ENCODE assay signal across 20 cellular contexts in genomic region chr1:242391896-242392295, GRCh38.
DNase-seq lines count a peak whose midpoint lies in the region; FAIRE-seq and TF ChIP-seq lines count a peak whose summit lies in the region.
"Had no signal": no experiment of that assay in that cellular context is flagged by ENCODE, and none has a peak within 500 bp of the region (broad histone marks: within the 10 kb centered on the region; RNA-seq: fewer than 3 reads in every experiment).

No MANE protein-coding gene starts in this region.

- H3K79me2 ChIP-seq in H1 (ENCODE audit: control insufficient read depth in 1 of 2, insufficient read depth in 2 of 2, low read length in 2 of 2) = no peaks in the 10 kb centered on the region

- no peak overlapping the region for H3K23ac ChIP-seq in H1 (ENCODE audit: insufficient read length)

- POLR2A ChIA-PET in HEK293 (lab: Yijun Ruan, JAX) (no interaction called here), H1 (lab: Charles Lee; ENCODE audit: partially characterized antibody) (no interaction called here)

- H2BK12ac ChIP-seq in H1 (ENCODE audit: low read depth, low read length) = no peak overlapping the region

- H2BK5ac ChIP-seq in H1 (ENCODE audit: low read depth, low read length) = no peak overlapping the region

- H3K27ac ChIP-seq in HEK293 (ENCODE audit: extremely low read depth, low read depth, low read length) = no peak overlapping the region
- no peak overlapping the region for H3K27ac ChIP-seq in H1 (ENCODE audit: low read depth, low read length)
- H3K27ac ChIP-seq: BLaER1 treated with 17β-estradiol and CSF1 and Interleukin-3, amounts not matched to agents 10 nM and 100 nM; C4-2B had no signal

- no peak overlapping the region for H2BK15ac ChIP-seq in H1 (ENCODE audit: low read length)

- no peak overlapping the region for H2BK20ac ChIP-seq in H1 (ENCODE audit: low read length)

- H3K9me3 ChIP-seq in HEK293 (ENCODE audit: control insufficient read depth, insufficient read depth, low read depth, low read length) (no peaks in the 10 kb centered on the region), H1 (ENCODE audit: insufficient read depth in 2 of 2, low read depth in 1 of 2, low read length in 1 of 2) (0 out of 4 replicates have a peak, but pooled peaks cover 0 to 6% of the 10 kb centered on the region in 2 experiments)
- H3K9me3 ChIP-seq: Caco-2 had no signal

- H3K18ac ChIP-seq in H1 (ENCODE audit: extremely low read depth, low read length) = no peak overlapping the region

- no peak for TF ChIP-seq CTCF in HEK293 (tag by site-specific recombination; IDR thresholded peaks at IDR 0.05)
- no peak for TF ChIP-seq CTCF in H1 (IDR thresholded peaks at IDR 0.05; ENCODE audit: control extremely low read depth in 1 of 3, insufficient read depth in 1 of 3, low read depth in 1 of 3, low read length in 3 of 3)

- H3K4me3 ChIP-seq in HEK293 (ENCODE audit: low read depth, low read length) = no peak overlapping the region
- no peak overlapping the region for H3K4me3 ChIP-seq in H1 (ENCODE audit: extremely low read depth in 1 of 4, insufficient read depth in 2 of 4, low read depth in 3 of 4, low read length in 4 of 4)
- H3K4me3 ChIP-seq: BLaER1 treated with 17β-estradiol and CSF1 and Interleukin-3, amounts not matched to agents 10 nM and 100 nM had no signal

- FAIRE-seq in H1 (lab: Jason Lieb, UNC) = no peak
- FAIRE-seq: A204.1, D721Med, G401.6, GM12891, GM19239 had no signal

- H3K4me2 ChIP-seq in H1 (ENCODE audit: insufficient read depth in 1 of 2, low read depth in 2 of 2, low read length in 2 of 2) = no peak overlapping the region
- H3K4me2 ChIP-seq: BLaER1 treated with 17β-estradiol and CSF1 and Interleukin-3, amounts not matched to agents 10 nM and 100 nM had no signal

- no peak overlapping the region for H4K91ac ChIP-seq in H1 (replicated peaks; ENCODE audit: insufficient read length, low read length)

- H3K27me3 ChIP-seq in H1 (replicated peaks in 1 of 4; ENCODE audit: control insufficient read depth in 3 of 4, extremely low read depth in 1 of 4, insufficient read depth in 3 of 4, low read length in 3 of 4) = no peaks in the 10 kb centered on the region
- H3K27me3 ChIP-seq: BLaER1 treated with 17β-estradiol and CSF1 and Interleukin-3, amounts not matched to agents 10 nM and 100 nM had no signal

- no peak overlapping the region for H2AFZ ChIP-seq in H1 (ENCODE audit: low read length)

- H3K23me2 ChIP-seq in H1 (ENCODE audit: low read depth, low read length) = no peaks in the 10 kb centered on the region

- H2BK120ac ChIP-seq in H1 (replicated peaks; ENCODE audit: low read depth, low read length) = no peak overlapping the region

- no peak overlapping the region for H3K9ac ChIP-seq in H1 (replicated peaks in 1 of 4; ENCODE audit: extremely low read depth in 1 of 4, low read depth in 3 of 4, low read length in 3 of 4)
- H3K9ac ChIP-seq: BLaER1 treated with 17β-estradiol and CSF1 and Interleukin-3, amounts not matched to agents 10 nM and 100 nM had no signal

- no peak overlapping the region for H4K8ac ChIP-seq in H1 (ENCODE audit: extremely low read depth, insufficient read depth, low read length)

- no peaks in the 10 kb centered on the region for H3K36me3 ChIP-seq in HEK293 (ENCODE audit: control insufficient read depth in 2 of 2, insufficient read depth in 1 of 2, low read length in 2 of 2)
- H3K36me3 ChIP-seq in H1 (ENCODE audit: control insufficient read depth in 2 of 4, insufficient read depth in 4 of 4, low read length in 3 of 4) = no peaks in the 10 kb centered on the region
- H3K36me3 ChIP-seq: BLaER1 treated with 17β-estradiol and CSF1 and Interleukin-3, amounts not matched to agents 10 nM and 100 nM had no signal

- no peaks in the 10 kb centered on the region for H4K20me1 ChIP-seq in H1 (replicated peaks in 1 of 2; ENCODE audit: control insufficient read depth in 1 of 2, insufficient read depth in 2 of 2, low read length in 2 of 2)
- H4K20me1 ChIP-seq: BLaER1 treated with 17β-estradiol and CSF1 and Interleukin-3, amounts not matched to agents 10 nM and 100 nM had no signal

- TF ChIP-seq POLR2A in H1 (IDR thresholded peaks at IDR 0.05; ENCODE audit: control extremely low read depth in 1 of 2, low read depth in 2 of 2, low read length in 2 of 2) = no peak

- H3K4me1 ChIP-seq in HEK293 (ENCODE audit: control insufficient read depth, insufficient read depth, low read length) (no peaks in the 10 kb centered on the region), H1 (replicated peaks in 1 of 4; ENCODE audit: control insufficient read depth in 3 of 4, insufficient read depth in 4 of 4, low read length in 3 of 4) (no peaks in the 10 kb centered on the region)
- H3K4me1 ChIP-seq: BLaER1 treated with 17β-estradiol and CSF1 and Interleukin-3, amounts not matched to agents 10 nM and 100 nM; Caco-2 had no signal

- no peak overlapping the region for H2AK5ac ChIP-seq in H1 (ENCODE audit: low read depth, low read length)

- TF ChIP-seq EP300 in H1 (IDR thresholded peaks at IDR 0.05; ENCODE audit: borderline replicate concordance in 1 of 2, low read depth in 2 of 2, low read length in 2 of 2) = no peak

- H3K56ac ChIP-seq in H1 (replicated peaks; ENCODE audit: insufficient read length, low read depth, low read length) = no peak overlapping the region

- DNase-seq in H1 (ENCODE audit: low read depth in 1 of 2, low spot score in 2 of 2) (no peak), NCI-H1694 (lab: John Stamatoyannopoulos, UW) (no peak), NCI-H2227 (lab: John Stamatoyannopoulos, UW; ENCODE audit: unreplicated experiment) (no peak), NCI-H2107 treated with DMSO at 0.1 percent for 48 hours (lab: John Stamatoyannopoulos, UW; ENCODE audit: unreplicated experiment) (no peak)
- DNase-seq: 8988T; AML-193; Caco-2; Calu3; CD4-positive, alpha-beta T cell; CD8-positive, alpha-beta T cell; DMS79 treated with DMSO at 0.1 percent for 48 hours; GF-D8 had no signal

- no peaks in the 10 kb centered on the region for H3K79me1 ChIP-seq in H1 (ENCODE audit: low read depth, low read length)

- no peak overlapping the region for H3K14ac ChIP-seq in H1 (ENCODE audit: insufficient read length)

- CTCF ChIA-PET in HEK293 (lab: Yijun Ruan, JAX) (no interaction called here), H1 (lab: Charles Lee; ENCODE audit: partially characterized antibody) (no interaction called here)

- TF ChIP-seq RAD21 in H1 (IDR thresholded peaks at IDR 0.05 in 1 of 2, conservative IDR thresholded peaks at IDR 0.05 in 1 of 2; ENCODE audit: low read depth in 2 of 2, low read length in 2 of 2) = no peak

- no peak overlapping the region for H3K4ac ChIP-seq in H1 (replicated peaks; ENCODE audit: insufficient read length, low read depth, low read length)

- H4K5ac ChIP-seq in H1 (ENCODE audit: insufficient read length, low read depth, low read length) = no peak overlapping the region

TF ChIP-seq in HEK293, 187 proteins besides CTCF, POLR2A, EP300 and RAD21 (continues in another document):
- TF ChIP-seq ZNF146 (tag by site-specific recombination; IDR thresholded peaks at IDR 0.05) (peak; percentile 83), ZNF280D (tag by site-specific recombination; IDR thresholded peaks at IDR 0.05) (peak; percentile 75; the same call in 1 of the 2 replicates)

TF ChIP-seq in H1, 55 proteins besides CTCF, POLR2A, EP300 and RAD21:
- peak; percentile 79; the same call in 1 of the 2 replicates for TF ChIP-seq KDM1A (IDR thresholded peaks at IDR 0.05; ENCODE audit: borderline replicate concordance, low read length)
- TF ChIP-seq SIX5 (IDR thresholded peaks at IDR 0.05; ENCODE audit: low read depth, low read length) = no peak
- TF ChIP-seq HDAC2 (IDR thresholded peaks at IDR 0.05; ENCODE audit: borderline replicate concordance in 1 of 2, low read depth in 2 of 2, low read length in 2 of 2) = no peak
